ENCODE assay signal across 8 cellular contexts in genomic region chr17:80263253-80264047, GRCh38. TPM values are rescaled to one million over a fixed set of nuclear protein-coding genes. Genes with fewer than 3 reads are reported as not detected.
A peak's percentile ranks its signal among the peaks of the same experiment; 100 is the strongest.
DNase-seq lines count a peak whose midpoint lies in the region; ATAC-seq and TF ChIP-seq lines count a peak whose summit lies in the region.

No MANE protein-coding gene starts in this region.

- H3K4me3 Mint-ChIP-seq in WTC11 = no peak overlapping the region

- peak; percentile 34 for DNase-seq in DMS153 treated with DMSO at 0.1 percent for 48 hours (lab: John Stamatoyannopoulos, UW; ENCODE audit: unreplicated experiment)
- DNase-seq in M059J (ENCODE audit: low read depth) = peak; percentile 43
- DNase-seq in WTC11 (ENCODE audit: low spot score) = no peak
- DNase-seq in choroid plexus epithelial cell (ENCODE audit: low read depth) = peak; percentile 96
- DNase-seq in lung microvascular endothelial cell (ENCODE audit: low read depth in 2 of 2) = peak; percentile 94 to 95
- DNase-seq in stimulated activated CD8-positive, alpha-beta memory T cell treated with anti-CD3 and anti-CD28 coated beads, Interleukin-15, amount 100 ng/mL, for 4 hours (ENCODE audit: low read depth in 2 of 2) = peak; percentile 67 to 90

- H3K4me1 Mint-ChIP-seq in WTC11 = peaks cover 45% of the 10 kb centered on the region

- POLR2A ChIA-PET in WTC11 (lab: Charles Lee) = interaction anchor here (1.4 kb wide), 1 partner anchor 10 kb away, joined by 4 read pairs; no protein-coding TSS in a partner anchor

- ATAC-seq in GM21423 (IDR thresholded peaks at IDR 0.05; ENCODE audit: unreplicated experiment) (peak; percentile 41), WTC11 (peak; percentile 7), HG03159 (IDR thresholded peaks at IDR 0.05; ENCODE audit: unreplicated experiment) (no peak)

- CTCF ChIA-PET in WTC11 (lab: Charles Lee) = interaction anchor here (0.6 to 2.3 kb wide), 3 partner anchors 67 to 1554 kb away, joined by 3 to 9 read pairs (median 6); no protein-coding TSS in a partner anchor

- H3K27me3 Mint-ChIP-seq in WTC11 (ENCODE audit: low read depth) = no peaks in the 10 kb centered on the region

- no peaks in the 10 kb centered on the region for H3K9me3 Mint-ChIP-seq in WTC11

- no peak for TF ChIP-seq CTCF in WTC11 (IDR thresholded peaks at IDR 0.05)
- TF ChIP-seq CTCF in choroid plexus epithelial cell (conservative IDR thresholded peaks at IDR 0.05; ENCODE audit: low read depth, low read length) = peak; percentile 33

- H3K36me3 Mint-ChIP-seq in WTC11 = peaks cover 27% of the 10 kb centered on the region

- peak overlapping the region; percentile 54 for H3K4me3 ChIP-seq in choroid plexus epithelial cell (ENCODE audit: low read depth, low read length)

- H3K27ac Mint-ChIP-seq in WTC11 = peak overlapping the region; percentile 82; the same call in 1 of the 2 replicates

TF ChIP-seq in WTC11, 78 proteins besides CTCF, POLR2A, EP300 and RAD21:
- TF ChIP-seq, protein P1, sequence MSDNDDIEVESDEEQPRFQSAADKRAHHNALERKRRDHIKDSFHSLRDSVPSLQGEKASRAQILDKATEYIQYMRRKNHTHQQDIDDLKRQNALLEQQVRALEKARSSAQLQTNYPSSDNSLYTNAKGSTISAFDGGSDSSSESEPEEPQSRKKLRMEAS (CRISPR knock-in tag; IDR thresholded peaks at IDR 0.05) = 0 out of 2 replicates have a peak, but pooled peaks have one; percentile 32
- TF ChIP-seq OVOL2 (CRISPR knock-in tag; IDR thresholded peaks at IDR 0.05; ENCODE audit: borderline replicate concordance) = no peak
- TF ChIP-seq, protein P2, sequence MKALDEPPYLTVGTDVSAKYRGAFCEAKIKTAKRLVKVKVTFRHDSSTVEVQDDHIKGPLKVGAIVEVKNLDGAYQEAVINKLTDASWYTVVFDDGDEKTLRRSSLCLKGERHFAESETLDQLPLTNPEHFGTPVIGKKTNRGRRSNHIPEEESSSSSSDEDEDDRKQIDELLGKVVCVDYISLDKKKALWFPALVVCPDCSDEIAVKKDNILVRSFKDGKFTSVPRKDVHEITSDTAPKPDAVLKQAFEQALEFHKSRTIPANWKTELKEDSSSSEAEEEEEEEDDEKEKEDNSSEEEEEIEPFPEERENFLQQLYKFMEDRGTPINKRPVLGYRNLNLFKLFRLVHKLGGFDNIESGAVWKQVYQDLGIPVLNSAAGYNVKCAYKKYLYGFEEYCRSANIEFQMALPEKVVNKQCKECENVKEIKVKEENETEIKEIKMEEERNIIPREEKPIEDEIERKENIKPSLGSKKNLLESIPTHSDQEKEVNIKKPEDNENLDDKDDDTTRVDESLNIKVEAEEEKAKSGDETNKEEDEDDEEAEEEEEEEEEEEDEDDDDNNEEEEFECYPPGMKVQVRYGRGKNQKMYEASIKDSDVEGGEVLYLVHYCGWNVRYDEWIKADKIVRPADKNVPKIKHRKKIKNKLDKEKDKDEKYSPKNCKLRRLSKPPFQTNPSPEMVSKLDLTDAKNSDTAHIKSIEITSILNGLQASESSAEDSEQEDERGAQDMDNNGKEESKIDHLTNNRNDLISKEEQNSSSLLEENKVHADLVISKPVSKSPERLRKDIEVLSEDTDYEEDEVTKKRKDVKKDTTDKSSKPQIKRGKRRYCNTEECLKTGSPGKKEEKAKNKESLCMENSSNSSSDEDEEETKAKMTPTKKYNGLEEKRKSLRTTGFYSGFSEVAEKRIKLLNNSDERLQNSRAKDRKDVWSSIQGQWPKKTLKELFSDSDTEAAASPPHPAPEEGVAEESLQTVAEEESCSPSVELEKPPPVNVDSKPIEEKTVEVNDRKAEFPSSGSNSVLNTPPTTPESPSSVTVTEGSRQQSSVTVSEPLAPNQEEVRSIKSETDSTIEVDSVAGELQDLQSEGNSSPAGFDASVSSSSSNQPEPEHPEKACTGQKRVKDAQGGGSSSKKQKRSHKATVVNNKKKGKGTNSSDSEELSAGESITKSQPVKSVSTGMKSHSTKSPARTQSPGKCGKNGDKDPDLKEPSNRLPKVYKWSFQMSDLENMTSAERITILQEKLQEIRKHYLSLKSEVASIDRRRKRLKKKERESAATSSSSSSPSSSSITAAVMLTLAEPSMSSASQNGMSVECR (CRISPR knock-in tag; IDR thresholded peaks at IDR 0.05; ENCODE audit: borderline replicate concordance) = no peak
- TF ChIP-seq GRHL2 (CRISPR knock-in tag; IDR thresholded peaks at IDR 0.05; ENCODE audit: insufficient replicate concordance, severe bottlenecking) = no peak
- peak; percentile 80 for TF ChIP-seq USF2 (CRISPR knock-in tag; IDR thresholded peaks at IDR 0.05)
- TF ChIP-seq, protein P3, sequence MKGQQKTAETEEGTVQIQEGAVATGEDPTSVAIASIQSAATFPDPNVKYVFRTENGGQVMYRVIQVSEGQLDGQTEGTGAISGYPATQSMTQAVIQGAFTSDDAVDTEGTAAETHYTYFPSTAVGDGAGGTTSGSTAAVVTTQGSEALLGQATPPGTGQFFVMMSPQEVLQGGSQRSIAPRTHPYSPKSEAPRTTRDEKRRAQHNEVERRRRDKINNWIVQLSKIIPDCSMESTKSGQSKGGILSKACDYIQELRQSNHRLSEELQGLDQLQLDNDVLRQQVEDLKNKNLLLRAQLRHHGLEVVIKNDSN (CRISPR knock-in tag; IDR thresholded peaks at IDR 0.05) = peak; percentile 67
- no peak for TF ChIP-seq ATF3 (CRISPR knock-in tag; conservative IDR thresholded peaks at IDR 0.05)
- TF ChIP-seq, protein P4, sequence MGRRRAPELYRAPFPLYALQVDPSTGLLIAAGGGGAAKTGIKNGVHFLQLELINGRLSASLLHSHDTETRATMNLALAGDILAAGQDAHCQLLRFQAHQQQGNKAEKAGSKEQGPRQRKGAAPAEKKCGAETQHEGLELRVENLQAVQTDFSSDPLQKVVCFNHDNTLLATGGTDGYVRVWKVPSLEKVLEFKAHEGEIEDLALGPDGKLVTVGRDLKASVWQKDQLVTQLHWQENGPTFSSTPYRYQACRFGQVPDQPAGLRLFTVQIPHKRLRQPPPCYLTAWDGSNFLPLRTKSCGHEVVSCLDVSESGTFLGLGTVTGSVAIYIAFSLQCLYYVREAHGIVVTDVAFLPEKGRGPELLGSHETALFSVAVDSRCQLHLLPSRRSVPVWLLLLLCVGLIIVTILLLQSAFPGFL (CRISPR knock-in tag; IDR thresholded peaks at IDR 0.05; ENCODE audit: borderline replicate concordance) = 0 out of 2 replicates have a peak, but pooled peaks have one; percentile 23
- TF ChIP-seq ZNF425 (CRISPR knock-in tag; conservative IDR thresholded peaks at IDR 0.05) = no peak
- no peak for TF ChIP-seq JUN (CRISPR knock-in tag; IDR thresholded peaks at IDR 0.05)

RNA-seq across cellular contexts. Expression of gene RNF213, which starts 2.8 kb away (rescaled TPM):
- 30.2 and 66.4 TPM in 2 replicates for total RNA-seq in M059J (2014; rRNA removed; shearing (Covaris generic))
- 70.3 to 72.6 TPM (median 70.5 TPM) in 3 replicates for total RNA-seq in WTC11 (2021)
- 61.0 and 84.5 TPM in 2 replicates for total RNA-seq in lung microvascular endothelial cell

RNA-seq across cellular contexts. Expression of gene SLC26A11, which starts 43.2 kb away (rescaled TPM):
- total RNA-seq in M059J (2014; rRNA removed; shearing (Covaris generic)) = 2.2 and 7.6 TPM in 2 replicates
- total RNA-seq in WTC11 (2021) (19.1 to 26.4 TPM (median 23.5 TPM) in 3 replicates), lung microvascular endothelial cell (5.9 and 8.1 TPM in 2 replicates)

RNA-seq across cellular contexts. Expression of gene SGSH, which starts 43.3 kb away (rescaled TPM):
- 26.9 and 34.6 TPM in 2 replicates for total RNA-seq in M059J (2014; rRNA removed; shearing (Covaris generic))
- total RNA-seq in WTC11 (2021) (22.0 to 27.7 TPM (median 22.0 TPM) in 3 replicates), lung microvascular endothelial cell (8.5 and 9.2 TPM in 2 replicates)
